8 cellular contexts compared by ENCODE assay signal in genomic region chr2:16525265-16525887, GRCh38.
A peak's percentile ranks its signal among the peaks of the same experiment; 100 is the strongest.
DNase-seq lines count a peak whose midpoint lies in the region; ATAC-seq, FAIRE-seq and TF ChIP-seq lines count a peak whose summit lies in the region.

No MANE protein-coding gene starts in this region.

- no peaks in the 10 kb centered on the region for H3K9me3 ChIP-seq in testis

- H3K9me3 Mint-ChIP-seq in natural killer cell (no peaks in the 10 kb centered on the region), endothelial cell (ENCODE audit: unreplicated experiment) (no peaks in the 10 kb centered on the region)
- H3K9me3 Mint-ChIP-seq in natural killer cell treated with Interleukin-12 subunit alpha and Interleukin-12 subunit beta and Interleukin-15 and Interleukin-18, amount 100 ng/mL, for 72 hours = no peaks in the 10 kb centered on the region

- DNase-seq in natural killer cell = no peak
- no peak for DNase-seq in natural killer cell treated with Interleukin-12 subunit alpha and Interleukin-12 subunit beta and Interleukin-15 and Interleukin-18, amount 100 ng/mL, for 72 hours (ENCODE audit: low spot score)
- DNase-seq in NCI-H460 (ENCODE audit: extremely low read depth, low read depth) = peak; percentile 12
- DNase-seq in endothelial cell (ENCODE audit: low spot score) = peak; percentile 74
- DNase-seq in testis = peak; percentile 70
- no peak for DNase-seq in frontal cortex (ENCODE audit: low spot score in 2 of 2)
- no peak for DNase-seq in mesenteric fat pad (ENCODE audit: low spot score)
- DNase-seq in foreskin fibroblast = no peak

- WGBS in testis, 2 donors = 63 to 69% methylated on average over 15 of the region's 15 CpGs

- no peak for FAIRE-seq in frontal cortex (lab: Jason Lieb, UNC)

- TF ChIP-seq CTCF in natural killer cell (IDR thresholded peaks at IDR 0.05) (peak; percentile 39), endothelial cell (IDR thresholded peaks at IDR 0.05; ENCODE audit: unreplicated experiment) (peak; percentile 90), testis (IDR thresholded peaks at IDR 0.05) (peak in 2 of 3 experiments; percentile 43 to 44), foreskin fibroblast (IDR thresholded peaks at IDR 0.05; ENCODE audit: low read depth, low read length) (no peak)

- no peak overlapping the region for H3K4me3 Mint-ChIP-seq in natural killer cell
- H3K4me3 Mint-ChIP-seq in natural killer cell treated with Interleukin-12 subunit alpha and Interleukin-12 subunit beta and Interleukin-15 and Interleukin-18, amount 100 ng/mL, for 72 hours = no peak overlapping the region
- H3K4me3 Mint-ChIP-seq in endothelial cell (ENCODE audit: unreplicated experiment) = no peak overlapping the region

- H3K4me3 ChIP-seq in testis (peak overlapping the region in 1 of 2 donors; percentile 17), foreskin fibroblast (ENCODE audit: low read depth in 1 of 2, low read length in 2 of 2) (no peak overlapping the region)

- H3K27me3 Mint-ChIP-seq in natural killer cell (ENCODE audit: low read depth in 2 of 2) = peaks cover 7 to 15% of the 10 kb centered on the region in 2 donors
- H3K27me3 Mint-ChIP-seq in natural killer cell treated with Interleukin-12 subunit alpha and Interleukin-12 subunit beta and Interleukin-15 and Interleukin-18, amount 100 ng/mL, for 72 hours = peaks cover 13 to 18% of the 10 kb centered on the region in 2 donors
- H3K27me3 Mint-ChIP-seq in endothelial cell (ENCODE audit: unreplicated experiment) = no peaks in the 10 kb centered on the region

- H3K36me3 Mint-ChIP-seq in natural killer cell (no peaks in the 10 kb centered on the region), endothelial cell (ENCODE audit: low read depth, unreplicated experiment) (no peaks in the 10 kb centered on the region)
- no peaks in the 10 kb centered on the region for H3K36me3 Mint-ChIP-seq in natural killer cell treated with Interleukin-12 subunit alpha and Interleukin-12 subunit beta and Interleukin-15 and Interleukin-18, amount 100 ng/mL, for 72 hours

- no peaks in the 10 kb centered on the region for H3K36me3 ChIP-seq in testis (ENCODE audit: low read depth, missing control alignments)

- H3K4me1 ChIP-seq in testis = no peaks in the 10 kb centered on the region

- intact Hi-C loops in natural killer cell (cut with micrococcal nuclease) (loop anchor here (2.0 kb wide), 1 partner anchor 231 kb away; no protein-coding TSS in a partner anchor), testis (cut with DNase I; ENCODE audit: low total_unique reads) (no loop called here)

- H3K4me1 Mint-ChIP-seq in natural killer cell = no peaks in the 10 kb centered on the region
- no peaks in the 10 kb centered on the region for H3K4me1 Mint-ChIP-seq in natural killer cell treated with Interleukin-12 subunit alpha and Interleukin-12 subunit beta and Interleukin-15 and Interleukin-18, amount 100 ng/mL, for 72 hours (ENCODE audit: low read depth in 2 of 2)
- no peaks in the 10 kb centered on the region for H3K4me1 Mint-ChIP-seq in endothelial cell (ENCODE audit: unreplicated experiment)

- H3K27ac Mint-ChIP-seq in natural killer cell = no peak overlapping the region
- no peak overlapping the region for H3K27ac Mint-ChIP-seq in natural killer cell treated with Interleukin-12 subunit alpha and Interleukin-12 subunit beta and Interleukin-15 and Interleukin-18, amount 100 ng/mL, for 72 hours
- H3K27ac Mint-ChIP-seq in endothelial cell (ENCODE audit: unreplicated experiment) = no peak overlapping the region

- ATAC-seq in natural killer cell = peak in 1 of 3 donors; percentile 47
- ATAC-seq in natural killer cell treated with Interleukin-12 subunit alpha and Interleukin-12 subunit beta and Interleukin-15 and Interleukin-18, amount 100 ng/mL, for 72 hours = no peak

- TF ChIP-seq POLR2A in testis (IDR thresholded peaks at IDR 0.05) = no peak

- no peaks in the 10 kb centered on the region for H3K27me3 ChIP-seq in testis

- H3K27ac ChIP-seq in testis = no peak overlapping the region

Comparison
In these comparisons a context has a peak if more than half of its experiments do, and no peak if none do; other contexts are left out.
1. DNase-seq: peak in NCI-H460 (single experiment), endothelial cell (single experiment) and testis (single experiment); none in natural killer cell (single experiment), natural killer cell treated with Interleukin-12 subunit alpha and Interleukin-12 subunit beta and Interleukin-15 and Interleukin-18, amount 100 ng/mL, for 72 hours (single experiment), frontal cortex (0 of 2), mesenteric fat pad (single experiment) and foreskin fibroblast (0 of 2).